8 cellular contexts compared by ENCODE assay signal in the genomic region with DNA sequence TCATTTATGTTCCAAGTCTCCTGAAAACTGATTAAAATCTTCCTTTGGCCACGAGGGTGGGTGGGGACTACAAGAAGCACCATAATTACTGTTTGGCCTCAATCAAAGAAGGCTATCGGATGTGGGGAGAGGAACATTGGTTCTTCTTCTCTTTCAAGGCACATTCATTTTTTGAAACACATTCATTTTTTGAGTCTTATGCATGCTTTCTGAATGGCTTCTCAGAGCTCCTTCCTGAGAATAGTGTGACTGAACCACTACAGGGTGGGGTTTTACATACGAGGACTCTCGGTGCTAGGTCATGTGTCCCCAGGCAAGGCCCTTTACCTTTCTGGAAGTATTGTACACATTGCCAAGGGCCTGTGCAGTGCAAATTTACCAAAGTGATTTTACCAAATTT. TPM values are rescaled to one million over a fixed set of nuclear protein-coding genes. Genes with fewer than 3 reads are reported as not detected.
"Had no signal": no experiment of that assay in that cellular context is flagged by ENCODE, and none has a peak within 500 bp of the region (broad histone marks: within the 10 kb centered on the region; RNA-seq: fewer than 3 reads in every experiment).

No MANE protein-coding gene starts in this region.

- DNase-seq: GDM1, GF-D8 had no signal

- FAIRE-seq: G401.6, GM12891, GM12892, GM18507, GM19239 had no signal

RNA-seq across cellular contexts. Expression of a gene that starts 7.0 kb away (rescaled TPM):
- total RNA-seq: G401 had no signal
